6 cellular contexts compared by ENCODE assay signal in genomic region chr9:108971392-108971791, GRCh38. TPM values are rescaled to one million over a fixed set of nuclear protein-coding genes. Genes with fewer than 3 reads are reported as not detected.
DNase-seq lines count a peak whose midpoint lies in the region; ATAC-seq, FAIRE-seq and TF ChIP-seq lines count a peak whose summit lies in the region.
"Not testable (repeated sequence)": the region's sequence is repeated elsewhere in the genome, so short reads cannot be mapped to it uniquely, and the experiment has no call there.

No MANE protein-coding gene starts in this region.

- H3K79me2 ChIP-seq in K562 (ENCODE audit: control insufficient read depth, insufficient read depth, low read length), result not testable (repeated sequence)

- not testable (repeated sequence) for TF ChIP-seq EP300 in K562 (IDR thresholded peaks at IDR 0.05; ENCODE audit: low read length)

- not testable (repeated sequence) for H3K4me3 ChIP-seq in GM12865 (ENCODE audit: low read depth, low read length); HEK293 (ENCODE audit: low read depth, low read length); WERI-Rb-1 (ENCODE audit: low read depth, low read length); K562; choroid plexus epithelial cell (ENCODE audit: low read depth, low read length); left ventricle myocardium inferior

- TF ChIP-seq CTCF in GM12865 (IDR thresholded peaks at IDR 0.05; ENCODE audit: insufficient read depth, low read depth, low read length, missing control alignments); HEK293 (tag by site-specific recombination; IDR thresholded peaks at IDR 0.05); WERI-Rb-1 (IDR thresholded peaks at IDR 0.05; ENCODE audit: low read depth, low read length); K562 (IDR thresholded peaks at IDR 0.05 in 2 of 3, conservative IDR thresholded peaks at IDR 0.05 in 1 of 3; ENCODE audit: insufficient read depth in 2 of 3, low read depth in 1 of 3, low read length in 3 of 3); choroid plexus epithelial cell (conservative IDR thresholded peaks at IDR 0.05; ENCODE audit: low read depth, low read length); left ventricle myocardium inferior (IDR thresholded peaks at IDR 0.05; ENCODE audit: borderline replicate concordance): not testable (repeated sequence)

- FAIRE-seq in K562 (lab: Jason Lieb, UNC), result not testable (repeated sequence)

- CTCF ChIA-PET in HEK293 (lab: Yijun Ruan, JAX); K562 (lab: Yijun Ruan, JAX; ENCODE audit: low intra/inter-chr PET ratio): not testable (repeated sequence)

- TF ChIP-seq RAD21 in K562 (CRISPR knock-in tag; conservative IDR thresholded peaks at IDR 0.05 in 1 of 2, IDR thresholded peaks at IDR 0.05 in 1 of 2), result not testable (repeated sequence)

- H3K36me3 ChIP-seq in HEK293 (ENCODE audit: control insufficient read depth in 2 of 2, insufficient read depth in 1 of 2, low read length in 2 of 2), result peaks cover 5 to 56% of the 10 kb centered on the region in 2 experiments; a peak in 2 of 3 replicates
- H3K36me3 ChIP-seq in WERI-Rb-1, result peaks cover 41% of the 10 kb centered on the region
- peaks cover 25% of the 10 kb centered on the region for H3K36me3 ChIP-seq in K562 (ENCODE audit: control insufficient read depth, insufficient read depth, low read length)
- H3K36me3 ChIP-seq in left ventricle myocardium inferior, result not testable (repeated sequence)

- POLR2A ChIA-PET in HEK293 (lab: Yijun Ruan, JAX); K562 (lab: Yijun Ruan, JAX): not testable (repeated sequence)

- H3K27me3 ChIP-seq in WERI-Rb-1 (ENCODE audit: insufficient read depth, low read depth, severe bottlenecking); K562 (ENCODE audit: control insufficient read depth in 2 of 2, insufficient read depth in 2 of 2, low read length in 2 of 2); left ventricle myocardium inferior (ENCODE audit: low read depth): not testable (repeated sequence)

- TF ChIP-seq POLR2A in K562 (conservative IDR thresholded peaks at IDR 0.05), result not testable (repeated sequence)

- H3K27ac ChIP-seq in HEK293 (ENCODE audit: extremely low read depth, low read depth, low read length); K562 (ENCODE audit: extremely low read depth, low read depth, low read length): not testable (repeated sequence)
- H3K27ac ChIP-seq in WERI-Rb-1, result peak overlapping the region; percentile 75
- peak overlapping the region; percentile 79 for H3K27ac ChIP-seq in left ventricle myocardium inferior (replicated peaks)

- not testable (repeated sequence) for H4K20me1 ChIP-seq in K562 (replicated peaks; ENCODE audit: control insufficient read depth, insufficient read depth, low read length)

- 94% methylated on average over 2 of the region's 2 CpGs for WGBS in K562 (ENCODE audit: insufficient coverage, low coverage, missing lambda C conversion rate)

- not testable (repeated sequence) for H3K4me2 ChIP-seq in K562 (ENCODE audit: insufficient read depth, low read length)

- not testable (repeated sequence) for ATAC-seq in K562

- not testable (repeated sequence) for H2AFZ ChIP-seq in K562 (ENCODE audit: low read depth, low read length)

- in situ Hi-C loops in K562 (cut with MboI), result not testable (repeated sequence)

- BruUV-seq in K562 (replicated peaks; lab: Mats Ljungman, UMichigan), result not testable (repeated sequence)

- H3K9me3 ChIP-seq in HEK293 (ENCODE audit: control insufficient read depth, insufficient read depth, low read depth, low read length); WERI-Rb-1 (ENCODE audit: severe bottlenecking); K562 (replicated peaks; ENCODE audit: control insufficient read depth, insufficient read depth, low read depth, low read length); left ventricle myocardium inferior (replicated peaks): not testable (repeated sequence)

- DNase-seq in GM12865 (ENCODE audit: low read depth), result peak; percentile 1
- not testable (repeated sequence) for DNase-seq in WERI-Rb-1; K562 (ENCODE audit: extremely low read depth in 1 of 4, low spot score in 3 of 4); left ventricle myocardium inferior
- peak; percentile 12 for DNase-seq in choroid plexus epithelial cell (ENCODE audit: low read depth)

- not testable (repeated sequence) for H3K9ac ChIP-seq in K562 (ENCODE audit: insufficient read depth in 1 of 2, low read depth in 2 of 2, low read length in 2 of 2)

- not testable (repeated sequence) for H3K4me1 ChIP-seq in HEK293 (ENCODE audit: control insufficient read depth, insufficient read depth, low read length); K562 (replicated peaks in 1 of 2; ENCODE audit: control insufficient read depth in 2 of 2, insufficient read depth in 2 of 2, low read length in 2 of 2)
- peaks cover 57% of the 10 kb centered on the region for H3K4me1 ChIP-seq in left ventricle myocardium inferior

- intact Hi-C loops in K562 (cut with micrococcal nuclease), result not testable (repeated sequence)
- intact Hi-C loops in left ventricle myocardium inferior (cut with micrococcal nuclease), result loop anchor here (5.0 kb wide), 1 partner anchor 41 kb away; the partner anchor contains the start of gene CTNNAL1

- not testable (repeated sequence) for H3K9me1 ChIP-seq in K562 (ENCODE audit: control insufficient read depth, insufficient read depth, low read length)

RNA-seq across cellular contexts. Expression of gene ABITRAM, which starts 37.2 kb away (rescaled TPM):
- 15.3 and 26.6 TPM in 2 replicates for total RNA-seq in K562 (2011; cell fraction: chromatin; rRNA removed; ENCODE audit: low replicate concordance)
- total RNA-seq in K562 (2011; cell fraction: nucleolus; rRNA removed), result 9.3 and 11.4 TPM in 2 replicates
- total RNA-seq in K562 (2011; cell fraction: nucleoplasm; rRNA removed), result 12.2 and 21.4 TPM in 2 replicates
- total RNA-seq in K562 (2014; rRNA removed), result 8.9 and 12.9 TPM in 2 replicates
- total RNA-seq in K562 (2014; rRNA removed; fragmentation: Illumina TruSeq; extraction: Trizol), result 24.2 and 24.9 TPM in 2 replicates
- 26.4 and 28.9 TPM in 2 replicates for total RNA-seq in K562 (2015; rRNA removed; fragmentation: Illumina TruSeq; extraction: Trizol)
- total RNA-seq in K562 (2021), result 18.6 and 19.7 TPM in 2 replicates
- polyA plus RNA-seq in K562 (2011; rRNA removed), result 44.7 and 46.9 TPM in 2 replicates
- 13.3 and 22.9 TPM in 2 replicates for polyA plus RNA-seq in K562 (2011; cell fraction: cytosol; rRNA removed)
- 25.4 and 43.5 TPM in 2 replicates for polyA plus RNA-seq in K562 (2011; cell fraction: nucleus; rRNA removed)
- 23.3 and 27.1 TPM in 2 replicates for polyA plus RNA-seq in K562 (2012)
- polyA plus RNA-seq in K562 (2014; fragmentation: Illumina TruSeq; extraction: Trizol), result 37.7 and 47.6 TPM in 2 replicates
- polyA plus RNA-seq in K562 (2014; fragmentation: Nextera tagmentation; extraction: Ambion mirVana), result 10 to 100 TPM; 26.5 to 34.4 TPM
- polyA plus RNA-seq in K562 (2014; rRNA removed), result 27.2 and 28.4 TPM in 2 replicates
- polyA minus RNA-seq in K562 (2011; rRNA and poly(A)+ RNA removed), result 20.4 and 22.9 TPM in 2 replicates
- polyA minus RNA-seq in K562 (2011; cell fraction: cytosol; rRNA and poly(A)+ RNA removed), result 5.2 and 8.6 TPM in 2 replicates
- 6.7 and 15.1 TPM in 2 replicates for polyA minus RNA-seq in K562 (2011; cell fraction: nucleus; rRNA and poly(A)+ RNA removed)
- total RNA-seq in left ventricle myocardium inferior, result 18.4 TPM

RNA-seq across cellular contexts. Expression of gene ELP1, which starts 37.5 kb away (rescaled TPM):
- 23.2 and 58.4 TPM in 2 replicates for total RNA-seq in K562 (2011; cell fraction: chromatin; rRNA removed; ENCODE audit: low replicate concordance)
- 19.3 and 26.2 TPM in 2 replicates for total RNA-seq in K562 (2011; cell fraction: nucleolus; rRNA removed)
- total RNA-seq in K562 (2011; cell fraction: nucleoplasm; rRNA removed), result 22.3 and 25.3 TPM in 2 replicates
- 35.8 and 40.8 TPM in 2 replicates for total RNA-seq in K562 (2014; rRNA removed)
- total RNA-seq in K562 (2014; rRNA removed; fragmentation: Illumina TruSeq; extraction: Trizol), result 37.2 and 39.7 TPM in 2 replicates
- total RNA-seq in K562 (2015; rRNA removed; fragmentation: Illumina TruSeq; extraction: Trizol), result 39.0 and 41.7 TPM in 2 replicates
- total RNA-seq in K562 (2021), result 33.4 and 38.6 TPM in 2 replicates
- 43.7 and 48.6 TPM in 2 replicates for polyA plus RNA-seq in K562 (2011; rRNA removed)
- polyA plus RNA-seq in K562 (2011; cell fraction: cytosol; rRNA removed), result 16.6 and 24.1 TPM in 2 replicates
- polyA plus RNA-seq in K562 (2011; cell fraction: nucleus; rRNA removed), result 85.3 and 134 TPM in 2 replicates
- 25.3 and 34.9 TPM in 2 replicates for polyA plus RNA-seq in K562 (2012)
- 35.4 and 45.3 TPM in 2 replicates for polyA plus RNA-seq in K562 (2014; fragmentation: Illumina TruSeq; extraction: Trizol)
- polyA plus RNA-seq in K562 (2014; fragmentation: Nextera tagmentation; extraction: Ambion mirVana), result 10 to 100 TPM; 17.0 to 25.0 TPM
- 30.9 and 46.6 TPM in 2 replicates for polyA plus RNA-seq in K562 (2014; rRNA removed)
- 54.1 and 70.2 TPM in 2 replicates for polyA minus RNA-seq in K562 (2011; rRNA and poly(A)+ RNA removed)
- 23.1 and 28.1 TPM in 2 replicates for polyA minus RNA-seq in K562 (2011; cell fraction: cytosol; rRNA and poly(A)+ RNA removed)
- polyA minus RNA-seq in K562 (2011; cell fraction: nucleus; rRNA and poly(A)+ RNA removed), result 21.0 and 36.7 TPM in 2 replicates
- total RNA-seq in left ventricle myocardium inferior, result 21.4 TPM

RNA-seq across cellular contexts. Expression of gene CTNNAL1, which starts 41.9 kb away (rescaled TPM):
- total RNA-seq in K562 (2011; cell fraction: chromatin; rRNA removed; ENCODE audit: low replicate concordance), result 8.0 and 35.8 TPM in 2 replicates
- total RNA-seq in K562 (2011; cell fraction: nucleolus; rRNA removed), result 3.3 and 5.7 TPM in 2 replicates
- 8.6 and 9.2 TPM in 2 replicates for total RNA-seq in K562 (2011; cell fraction: nucleoplasm; rRNA removed)
- total RNA-seq in K562 (2014; rRNA removed) (37.6 and 38.9 TPM in 2 replicates), K562 (2014; rRNA removed; fragmentation: Illumina TruSeq; extraction: Trizol) (78.0 and 89.1 TPM in 2 replicates), K562 (2015; rRNA removed; fragmentation: Illumina TruSeq; extraction: Trizol) (42.2 and 46.7 TPM in 2 replicates), K562 (2021) (46.9 and 48.8 TPM in 2 replicates), left ventricle myocardium inferior (78.2 TPM)
- polyA plus RNA-seq in K562 (2011; rRNA removed) (42.5 and 70.7 TPM in 2 replicates), K562 (2014; fragmentation: Illumina TruSeq; extraction: Trizol) (53.8 and 57.9 TPM in 2 replicates), K562 (2014; fragmentation: Nextera tagmentation; extraction: Ambion mirVana) (10 to 100 TPM; 23.2 to 29.8 TPM), K562 (2014; rRNA removed) (42.3 and 43.6 TPM in 2 replicates)
- 9.6 and 20.6 TPM in 2 replicates for polyA plus RNA-seq in K562 (2011; cell fraction: cytosol; rRNA removed)
- 6.0 and 11.1 TPM in 2 replicates for polyA plus RNA-seq in K562 (2011; cell fraction: nucleus; rRNA removed)
- polyA plus RNA-seq in K562 (2012), result 32.7 and 33.7 TPM in 2 replicates
- 45.3 and 51.5 TPM in 2 replicates for polyA minus RNA-seq in K562 (2011; rRNA and poly(A)+ RNA removed)
- 16.8 and 20.3 TPM in 2 replicates for polyA minus RNA-seq in K562 (2011; cell fraction: cytosol; rRNA and poly(A)+ RNA removed)
- 9.7 and 16.2 TPM in 2 replicates for polyA minus RNA-seq in K562 (2011; cell fraction: nucleus; rRNA and poly(A)+ RNA removed)
